Comparison of ENCODE assay signal across 2 cellular contexts in the genomic region with DNA sequence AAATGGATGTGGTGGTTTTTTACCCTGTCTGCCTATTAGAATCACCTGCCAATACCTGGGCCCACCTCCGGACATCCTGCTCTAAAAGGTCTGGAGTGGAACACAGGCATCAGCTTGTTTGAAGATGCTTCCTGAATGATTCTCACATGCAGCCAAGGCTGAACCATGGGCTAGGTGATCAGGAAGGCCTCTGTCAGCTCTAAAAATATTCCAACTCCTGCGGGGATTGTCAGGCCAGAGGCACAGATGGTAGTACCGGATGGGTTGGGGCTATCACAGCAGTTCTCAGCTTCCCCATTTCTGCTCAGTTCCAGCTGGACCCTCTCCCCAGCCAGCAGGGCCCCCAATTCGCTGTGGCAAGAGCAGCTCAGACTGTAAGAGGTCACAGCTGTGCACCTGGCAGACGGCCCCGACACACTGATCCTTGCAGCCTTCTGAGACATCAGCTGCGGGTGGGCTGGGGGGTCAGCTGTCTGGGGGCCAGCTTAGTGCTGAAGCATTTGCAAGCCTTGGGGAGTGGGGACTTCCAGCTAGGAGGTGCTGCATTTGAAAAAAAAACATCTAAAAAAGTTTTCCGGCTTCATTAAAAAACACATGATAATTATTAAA.
TF ChIP-seq lines count a peak whose summit lies in the region.

No MANE protein-coding gene starts in this region.

TF ChIP-seq in GM23338, 12 proteins besides CTCF, POLR2A, EP300 and RAD21 (continued from another document and continues in another):
- TF ChIP-seq, protein P1, sequence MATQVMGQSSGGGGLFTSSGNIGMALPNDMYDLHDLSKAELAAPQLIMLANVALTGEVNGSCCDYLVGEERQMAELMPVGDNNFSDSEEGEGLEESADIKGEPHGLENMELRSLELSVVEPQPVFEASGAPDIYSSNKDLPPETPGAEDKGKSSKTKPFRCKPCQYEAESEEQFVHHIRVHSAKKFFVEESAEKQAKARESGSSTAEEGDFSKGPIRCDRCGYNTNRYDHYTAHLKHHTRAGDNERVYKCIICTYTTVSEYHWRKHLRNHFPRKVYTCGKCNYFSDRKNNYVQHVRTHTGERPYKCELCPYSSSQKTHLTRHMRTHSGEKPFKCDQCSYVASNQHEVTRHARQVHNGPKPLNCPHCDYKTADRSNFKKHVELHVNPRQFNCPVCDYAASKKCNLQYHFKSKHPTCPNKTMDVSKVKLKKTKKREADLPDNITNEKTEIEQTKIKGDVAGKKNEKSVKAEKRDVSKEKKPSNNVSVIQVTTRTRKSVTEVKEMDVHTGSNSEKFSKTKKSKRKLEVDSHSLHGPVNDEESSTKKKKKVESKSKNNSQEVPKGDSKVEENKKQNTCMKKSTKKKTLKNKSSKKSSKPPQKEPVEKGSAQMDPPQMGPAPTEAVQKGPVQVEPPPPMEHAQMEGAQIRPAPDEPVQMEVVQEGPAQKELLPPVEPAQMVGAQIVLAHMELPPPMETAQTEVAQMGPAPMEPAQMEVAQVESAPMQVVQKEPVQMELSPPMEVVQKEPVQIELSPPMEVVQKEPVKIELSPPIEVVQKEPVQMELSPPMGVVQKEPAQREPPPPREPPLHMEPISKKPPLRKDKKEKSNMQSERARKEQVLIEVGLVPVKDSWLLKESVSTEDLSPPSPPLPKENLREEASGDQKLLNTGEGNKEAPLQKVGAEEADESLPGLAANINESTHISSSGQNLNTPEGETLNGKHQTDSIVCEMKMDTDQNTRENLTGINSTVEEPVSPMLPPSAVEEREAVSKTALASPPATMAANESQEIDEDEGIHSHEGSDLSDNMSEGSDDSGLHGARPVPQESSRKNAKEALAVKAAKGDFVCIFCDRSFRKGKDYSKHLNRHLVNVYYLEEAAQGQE (IDR thresholded peaks at IDR 0.05; ENCODE audit: unreplicated experiment) = no peak
- TF ChIP-seq NANOG (IDR thresholded peaks at IDR 0.05; ENCODE audit: borderline replicate concordance) (no peak), EZH2phosphoT487 (IDR thresholded peaks at IDR 0.05; ENCODE audit: unreplicated experiment) (no peak), JUNB (IDR thresholded peaks at IDR 0.05; ENCODE audit: unreplicated experiment) (no peak), STAT1 (IDR thresholded peaks at IDR 0.05; ENCODE audit: unreplicated experiment) (no peak), POLR2AphosphoS5 (IDR thresholded peaks at IDR 0.05; ENCODE audit: low read depth) (no peak), ZNF331 (CRISPR knock-in tag; IDR thresholded peaks at IDR 0.05; ENCODE audit: low read depth) (no peak)
- TF ChIP-seq, protein P2, sequence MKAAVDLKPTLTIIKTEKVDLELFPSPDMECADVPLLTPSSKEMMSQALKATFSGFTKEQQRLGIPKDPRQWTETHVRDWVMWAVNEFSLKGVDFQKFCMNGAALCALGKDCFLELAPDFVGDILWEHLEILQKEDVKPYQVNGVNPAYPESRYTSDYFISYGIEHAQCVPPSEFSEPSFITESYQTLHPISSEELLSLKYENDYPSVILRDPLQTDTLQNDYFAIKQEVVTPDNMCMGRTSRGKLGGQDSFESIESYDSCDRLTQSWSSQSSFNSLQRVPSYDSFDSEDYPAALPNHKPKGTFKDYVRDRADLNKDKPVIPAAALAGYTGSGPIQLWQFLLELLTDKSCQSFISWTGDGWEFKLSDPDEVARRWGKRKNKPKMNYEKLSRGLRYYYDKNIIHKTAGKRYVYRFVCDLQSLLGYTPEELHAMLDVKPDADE (IDR thresholded peaks at IDR 0.05) = no peak
- TF ChIP-seq, protein P3, sequence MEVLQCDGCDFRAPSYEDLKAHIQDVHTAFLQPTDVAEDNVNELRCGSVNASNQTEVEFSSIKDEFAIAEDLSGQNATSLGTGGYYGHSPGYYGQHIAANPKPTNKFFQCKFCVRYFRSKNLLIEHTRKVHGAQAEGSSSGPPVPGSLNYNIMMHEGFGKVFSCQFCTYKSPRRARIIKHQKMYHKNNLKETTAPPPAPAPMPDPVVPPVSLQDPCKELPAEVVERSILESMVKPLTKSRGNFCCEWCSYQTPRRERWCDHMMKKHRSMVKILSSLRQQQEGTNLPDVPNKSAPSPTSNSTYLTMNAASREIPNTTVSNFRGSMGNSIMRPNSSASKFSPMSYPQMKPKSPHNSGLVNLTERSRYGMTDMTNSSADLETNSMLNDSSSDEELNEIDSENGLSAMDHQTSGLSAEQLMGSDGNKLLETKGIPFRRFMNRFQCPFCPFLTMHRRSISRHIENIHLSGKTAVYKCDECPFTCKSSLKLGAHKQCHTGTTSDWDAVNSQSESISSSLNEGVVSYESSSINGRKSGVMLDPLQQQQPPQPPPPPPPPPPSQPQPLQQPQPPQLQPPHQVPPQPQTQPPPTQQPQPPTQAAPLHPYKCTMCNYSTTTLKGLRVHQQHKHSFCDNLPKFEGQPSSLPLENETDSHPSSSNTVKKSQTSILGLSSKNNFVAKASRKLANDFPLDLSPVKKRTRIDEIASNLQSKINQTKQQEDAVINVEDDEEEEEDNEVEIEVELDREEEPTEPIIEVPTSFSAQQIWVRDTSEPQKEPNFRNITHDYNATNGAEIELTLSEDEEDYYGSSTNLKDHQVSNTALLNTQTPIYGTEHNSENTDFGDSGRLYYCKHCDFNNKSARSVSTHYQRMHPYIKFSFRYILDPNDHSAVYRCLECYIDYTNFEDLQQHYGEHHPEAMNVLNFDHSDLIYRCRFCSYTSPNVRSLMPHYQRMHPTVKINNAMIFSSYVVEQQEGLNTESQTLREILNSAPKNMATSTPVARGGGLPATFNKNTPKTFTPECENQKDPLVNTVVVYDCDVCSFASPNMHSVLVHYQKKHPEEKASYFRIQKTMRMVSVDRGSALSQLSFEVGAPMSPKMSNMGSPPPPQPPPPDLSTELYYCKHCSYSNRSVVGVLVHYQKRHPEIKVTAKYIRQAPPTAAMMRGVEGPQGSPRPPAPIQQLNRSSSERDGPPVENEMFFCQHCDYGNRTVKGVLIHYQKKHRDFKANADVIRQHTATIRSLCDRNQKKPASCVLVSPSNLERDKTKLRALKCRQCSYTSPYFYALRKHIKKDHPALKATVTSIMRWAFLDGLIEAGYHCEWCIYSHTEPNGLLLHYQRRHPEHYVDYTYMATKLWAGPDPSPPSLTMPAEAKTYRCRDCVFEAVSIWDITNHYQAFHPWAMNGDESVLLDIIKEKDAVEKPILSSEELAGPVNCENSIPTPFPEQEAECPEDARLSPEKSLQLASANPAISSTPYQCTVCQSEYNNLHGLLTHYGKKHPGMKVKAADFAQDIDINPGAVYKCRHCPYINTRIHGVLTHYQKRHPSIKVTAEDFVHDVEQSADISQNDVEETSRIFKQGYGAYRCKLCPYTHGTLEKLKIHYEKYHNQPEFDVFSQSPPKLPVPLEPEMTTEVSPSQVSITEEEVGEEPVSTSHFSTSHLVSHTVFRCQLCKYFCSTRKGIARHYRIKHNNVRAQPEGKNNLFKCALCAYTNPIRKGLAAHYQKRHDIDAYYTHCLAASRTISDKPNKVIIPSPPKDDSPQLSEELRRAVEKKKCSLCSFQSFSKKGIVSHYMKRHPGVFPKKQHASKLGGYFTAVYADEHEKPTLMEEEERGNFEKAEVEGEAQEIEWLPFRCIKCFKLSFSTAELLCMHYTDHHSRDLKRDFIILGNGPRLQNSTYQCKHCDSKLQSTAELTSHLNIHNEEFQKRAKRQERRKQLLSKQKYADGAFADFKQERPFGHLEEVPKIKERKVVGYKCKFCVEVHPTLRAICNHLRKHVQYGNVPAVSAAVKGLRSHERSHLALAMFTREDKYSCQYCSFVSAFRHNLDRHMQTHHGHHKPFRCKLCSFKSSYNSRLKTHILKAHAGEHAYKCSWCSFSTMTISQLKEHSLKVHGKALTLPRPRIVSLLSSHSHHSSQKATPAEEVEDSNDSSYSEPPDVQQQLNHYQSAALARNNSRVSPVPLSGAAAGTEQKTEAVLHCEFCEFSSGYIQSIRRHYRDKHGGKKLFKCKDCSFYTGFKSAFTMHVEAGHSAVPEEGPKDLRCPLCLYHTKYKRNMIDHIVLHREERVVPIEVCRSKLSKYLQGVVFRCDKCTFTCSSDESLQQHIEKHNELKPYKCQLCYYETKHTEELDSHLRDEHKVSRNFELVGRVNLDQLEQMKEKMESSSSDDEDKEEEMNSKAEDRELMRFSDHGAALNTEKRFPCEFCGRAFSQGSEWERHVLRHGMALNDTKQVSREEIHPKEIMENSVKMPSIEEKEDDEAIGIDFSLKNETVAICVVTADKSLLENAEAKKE (CRISPR knock-in tag; IDR thresholded peaks at IDR 0.05) = no peak

TF ChIP-seq in SK-N-SH treated with all-trans-retinoic acid at 6 μM for 48 hours, 23 proteins besides CTCF, POLR2A, EP300 and RAD21 (continued from another document):
- TF ChIP-seq, protein P4, sequence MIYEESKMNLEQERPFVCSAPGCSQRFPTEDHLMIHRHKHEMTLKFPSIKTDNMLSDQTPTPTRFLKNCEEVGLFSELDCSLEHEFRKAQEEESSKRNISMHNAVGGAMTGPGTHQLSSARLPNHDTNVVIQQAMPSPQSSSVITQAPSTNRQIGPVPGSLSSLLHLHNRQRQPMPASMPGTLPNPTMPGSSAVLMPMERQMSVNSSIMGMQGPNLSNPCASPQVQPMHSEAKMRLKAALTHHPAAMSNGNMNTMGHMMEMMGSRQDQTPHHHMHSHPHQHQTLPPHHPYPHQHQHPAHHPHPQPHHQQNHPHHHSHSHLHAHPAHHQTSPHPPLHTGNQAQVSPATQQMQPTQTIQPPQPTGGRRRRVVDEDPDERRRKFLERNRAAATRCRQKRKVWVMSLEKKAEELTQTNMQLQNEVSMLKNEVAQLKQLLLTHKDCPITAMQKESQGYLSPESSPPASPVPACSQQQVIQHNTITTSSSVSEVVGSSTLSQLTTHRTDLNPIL (CRISPR knock-in tag; IDR thresholded peaks at IDR 0.05; ENCODE audit: low read depth) = no peak
- TF ChIP-seq ZNF70 (CRISPR knock-in tag; IDR thresholded peaks at IDR 0.05) (no peak), ISL1 (CRISPR knock-in tag; IDR thresholded peaks at IDR 0.05) (no peak), CSDC2 (CRISPR knock-in tag; IDR thresholded peaks at IDR 0.05) (no peak)
- TF ChIP-seq, protein P5, sequence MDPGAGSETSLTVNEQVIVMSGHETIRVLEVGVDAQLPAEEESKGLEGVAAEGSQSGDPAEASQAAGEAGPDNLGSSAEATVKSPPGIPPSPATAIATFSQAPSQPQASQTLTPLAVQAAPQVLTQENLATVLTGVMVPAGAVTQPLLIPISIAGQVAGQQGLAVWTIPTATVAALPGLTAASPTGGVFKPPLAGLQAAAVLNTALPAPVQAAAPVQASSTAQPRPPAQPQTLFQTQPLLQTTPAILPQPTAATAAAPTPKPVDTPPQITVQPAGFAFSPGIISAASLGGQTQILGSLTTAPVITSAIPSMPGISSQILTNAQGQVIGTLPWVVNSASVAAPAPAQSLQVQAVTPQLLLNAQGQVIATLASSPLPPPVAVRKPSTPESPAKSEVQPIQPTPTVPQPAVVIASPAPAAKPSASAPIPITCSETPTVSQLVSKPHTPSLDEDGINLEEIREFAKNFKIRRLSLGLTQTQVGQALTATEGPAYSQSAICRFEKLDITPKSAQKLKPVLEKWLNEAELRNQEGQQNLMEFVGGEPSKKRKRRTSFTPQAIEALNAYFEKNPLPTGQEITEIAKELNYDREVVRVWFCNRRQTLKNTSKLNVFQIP (CRISPR knock-in tag; IDR thresholded peaks at IDR 0.05; ENCODE audit: borderline replicate concordance, low read depth) = no peak
